1 cellular context compared by ENCODE assay signal in the genomic region with DNA sequence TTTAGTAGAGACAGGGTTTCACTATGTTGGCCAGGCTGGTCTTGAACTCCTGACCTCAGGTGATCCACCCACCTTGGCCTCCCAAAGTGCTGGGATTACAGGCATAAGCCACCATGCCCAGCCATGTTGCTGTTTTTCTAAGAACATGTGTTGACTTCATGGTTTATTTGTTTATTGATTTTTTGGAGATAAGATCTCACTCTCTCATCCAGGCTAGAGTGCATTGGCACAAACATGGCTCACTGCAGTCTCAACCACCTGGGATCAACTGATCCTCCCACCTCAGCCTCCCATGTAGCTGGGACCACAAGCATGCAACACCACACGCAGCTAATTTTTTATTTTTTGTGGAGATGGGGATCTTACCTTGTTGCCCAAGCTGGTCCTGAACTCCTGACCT.
TF ChIP-seq lines count a peak whose summit lies in the region.

No MANE protein-coding gene starts in this region.

TF ChIP-seq in HepG2, 621 proteins besides CTCF, POLR2A, EP300 and RAD21 (continued from another document):
- TF ChIP-seq, protein P1, sequence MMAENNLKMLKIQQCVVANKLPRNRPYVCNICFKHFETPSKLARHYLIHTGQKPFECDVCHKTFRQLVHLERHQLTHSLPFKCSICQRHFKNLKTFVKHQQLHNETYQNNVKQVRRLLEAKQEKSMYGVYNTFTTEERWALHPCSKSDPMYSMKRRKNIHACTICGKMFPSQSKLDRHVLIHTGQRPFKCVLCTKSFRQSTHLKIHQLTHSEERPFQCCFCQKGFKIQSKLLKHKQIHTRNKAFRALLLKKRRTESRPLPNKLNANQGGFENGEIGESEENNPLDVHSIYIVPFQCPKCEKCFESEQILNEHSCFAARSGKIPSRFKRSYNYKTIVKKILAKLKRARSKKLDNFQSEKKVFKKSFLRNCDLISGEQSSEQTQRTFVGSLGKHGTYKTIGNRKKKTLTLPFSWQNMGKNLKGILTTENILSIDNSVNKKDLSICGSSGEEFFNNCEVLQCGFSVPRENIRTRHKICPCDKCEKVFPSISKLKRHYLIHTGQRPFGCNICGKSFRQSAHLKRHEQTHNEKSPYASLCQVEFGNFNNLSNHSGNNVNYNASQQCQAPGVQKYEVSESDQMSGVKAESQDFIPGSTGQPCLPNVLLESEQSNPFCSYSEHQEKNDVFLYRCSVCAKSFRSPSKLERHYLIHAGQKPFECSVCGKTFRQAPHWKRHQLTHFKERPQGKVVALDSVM (CRISPR knock-in tag; IDR thresholded peaks at IDR 0.05), result peak; percentile 86
- TF ChIP-seq ZNF644 (CRISPR knock-in tag; IDR thresholded peaks at IDR 0.05; ENCODE audit: low read depth), result 0 out of 2 replicates have a peak, but pooled peaks have one; percentile 30
